19 cellular contexts compared by ENCODE assay signal in the genomic region with DNA sequence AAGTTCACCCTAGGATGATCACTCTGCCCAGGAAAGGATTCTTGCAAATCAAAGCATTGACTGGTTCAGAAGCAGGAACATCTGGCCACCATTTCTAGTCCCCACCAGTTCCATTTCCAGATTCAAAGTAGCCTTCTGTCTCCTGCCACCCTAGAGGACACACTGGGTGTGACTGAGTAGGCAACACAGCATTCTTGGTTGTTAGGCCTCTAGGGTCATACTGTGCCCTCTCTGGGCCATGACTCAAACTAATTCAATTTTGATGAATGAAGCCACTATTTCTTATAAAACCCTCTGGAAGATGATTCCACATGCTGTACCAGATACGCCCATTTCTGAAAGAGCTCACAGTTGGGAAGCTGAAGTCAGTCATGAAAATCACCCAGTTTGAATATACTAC.
"Had no signal": no experiment of that assay in that cellular context is flagged by ENCODE, and none has a peak within 500 bp of the region (broad histone marks: within the 10 kb centered on the region; RNA-seq: fewer than 3 reads in every experiment).

No MANE protein-coding gene starts in this region.

- DNase-seq: effector memory CD8-positive, alpha-beta T cell; erythroblast; heart left ventricle; hypothalamus; kidney glomerular epithelial cell; natural killer cell; posterior cingulate gyrus; sigmoid colon; stimulated activated CD4-positive, alpha-beta T cell treated with anti-CD3 and anti-CD28 coated beads, Interleukin-2, amount 100 ng/mL, for 24 hours; stimulated activated CD4-positive, alpha-beta T cell treated with anti-CD3 and anti-CD28 coated beads, Interleukin-4, amount 100 ng/mL, for 4 hours; stimulated activated naive B cell treated with anti-CD40 and anti-IgM and Interleukin-4, amounts not matched to agents 10 μg/mL and 1 μg/mL and 100 μg/mL, for 72 hours; stomach; substantia nigra; transverse colon had no signal

- H3K27me3 ChIP-seq: heart left ventricle, sigmoid colon, stomach, transverse colon had no signal

- H3K9me3 Mint-ChIP-seq: effector memory CD8-positive, alpha-beta T cell; memory B cell; mesothelial cell of epicardium; natural killer cell; neural crest cell; stimulated activated naive B cell treated with anti-CD40 and anti-IgM and Interleukin-4, amounts not matched to agents 10 μg/mL and 1 μg/mL and 100 μg/mL, for 72 hours had no signal

- H3K27ac Mint-ChIP-seq: effector memory CD8-positive, alpha-beta T cell; memory B cell; mesothelial cell of epicardium; natural killer cell; stimulated activated naive B cell treated with anti-CD40 and anti-IgM and Interleukin-4, amounts not matched to agents 10 μg/mL and 1 μg/mL and 100 μg/mL, for 72 hours had no signal

- H3K36me3 ChIP-seq: heart left ventricle, sigmoid colon, stomach, thoracic aorta, transverse colon had no signal

- H3K9me3 ChIP-seq: heart left ventricle, sigmoid colon, stomach, thoracic aorta, transverse colon had no signal

- H3K27me3 Mint-ChIP-seq: effector memory CD8-positive, alpha-beta T cell; memory B cell; stimulated activated naive B cell treated with anti-CD40 and anti-IgM and Interleukin-4, amounts not matched to agents 10 μg/mL and 1 μg/mL and 100 μg/mL, for 72 hours had no signal

- H3K4me1 Mint-ChIP-seq: memory B cell; natural killer cell; stimulated activated naive B cell treated with anti-CD40 and anti-IgM and Interleukin-4, amounts not matched to agents 10 μg/mL and 1 μg/mL and 100 μg/mL, for 72 hours had no signal

- H3K4me1 ChIP-seq: transverse colon had no signal

- H3K27ac ChIP-seq: sigmoid colon, skin epidermis, stomach, thoracic aorta, transverse colon had no signal

- ATAC-seq: effector memory CD8-positive, alpha-beta T cell; heart left ventricle; natural killer cell; stimulated activated naive B cell treated with anti-CD40 and anti-IgM and Interleukin-4, amounts not matched to agents 10 μg/mL and 1 μg/mL and 100 μg/mL, for 72 hours had no signal

- H3K4me3 Mint-ChIP-seq: effector memory CD8-positive, alpha-beta T cell; memory B cell; mesothelial cell of epicardium; natural killer cell; neural crest cell; stimulated activated naive B cell treated with anti-CD40 and anti-IgM and Interleukin-4, amounts not matched to agents 10 μg/mL and 1 μg/mL and 100 μg/mL, for 72 hours had no signal

- H3K4me3 ChIP-seq: heart left ventricle, sigmoid colon, skin epidermis, stomach, thoracic aorta, transverse colon had no signal

- H3K36me3 Mint-ChIP-seq: memory B cell; mesothelial cell of epicardium; natural killer cell; stimulated activated naive B cell treated with anti-CD40 and anti-IgM and Interleukin-4, amounts not matched to agents 10 μg/mL and 1 μg/mL and 100 μg/mL, for 72 hours had no signal
